8 cellular contexts compared by ENCODE assay signal in the genomic region with DNA sequence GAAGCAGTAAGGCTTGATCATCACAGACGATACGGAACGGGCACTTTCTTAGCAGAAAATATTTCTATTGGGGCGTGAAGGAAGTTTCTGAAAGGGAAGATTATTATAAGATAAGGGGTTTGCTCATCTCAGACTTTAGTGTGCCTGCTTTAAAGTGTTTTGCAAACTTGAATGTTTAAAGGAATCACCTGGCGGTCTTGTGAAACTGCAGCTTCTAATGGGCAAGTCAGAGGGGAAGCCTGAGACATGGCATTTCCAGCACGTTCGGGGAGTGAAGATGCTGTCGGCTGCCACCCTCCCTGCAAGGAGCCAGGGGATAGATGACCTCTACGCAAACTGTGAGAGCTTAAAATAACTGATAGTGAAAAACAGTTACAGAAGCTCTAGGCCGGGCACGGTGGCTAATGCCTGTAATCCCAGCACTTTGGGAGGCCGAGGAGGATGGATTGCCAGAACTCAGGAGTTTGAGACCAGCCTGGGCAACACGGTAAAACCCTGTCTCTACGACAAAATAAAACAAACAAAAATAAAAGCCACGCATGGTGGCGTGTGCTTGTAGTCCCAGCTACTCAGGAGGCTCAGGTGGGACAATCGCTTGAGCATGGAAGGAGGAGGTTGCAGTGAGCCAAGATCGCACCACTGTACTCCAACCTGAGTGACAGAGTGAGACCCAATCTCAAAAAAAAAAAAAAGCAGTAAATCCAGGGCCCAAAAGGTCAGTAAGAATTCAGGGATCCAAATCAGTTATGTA.
A peak's percentile ranks its signal among the peaks of the same experiment; 100 is the strongest.
DNase-seq lines count a peak whose midpoint lies in the region; TF ChIP-seq lines count a peak whose summit lies in the region.

No MANE protein-coding gene starts in this region.

- H3K4me3 ChIP-seq in foreskin fibroblast (ENCODE audit: low read depth in 1 of 2, low read length in 2 of 2) = peak overlapping the region; percentile 53 to 59
- peak overlapping the region; percentile 51 for H3K4me3 ChIP-seq in skeletal muscle cell (ENCODE audit: low read depth, low read length)

- TF ChIP-seq CTCF in VCaP (conservative IDR thresholded peaks at IDR 0.05) (no peak), foreskin fibroblast (IDR thresholded peaks at IDR 0.05; ENCODE audit: low read depth, low read length) (no peak)

- H3K27ac ChIP-seq in VCaP = peak overlapping the region; percentile 97

- DNase-seq in DMS 273 (lab: John Stamatoyannopoulos, UW; ENCODE audit: unreplicated experiment) = peak; percentile 32
- no peak for DNase-seq in DMS 273 treated with DMSO at 0.1 percent for 48 hours (lab: John Stamatoyannopoulos, UW)
- no peak for DNase-seq in foreskin fibroblast
- no peak for DNase-seq in skeletal muscle cell (ENCODE audit: low read depth)
- DNase-seq in KG1 (lab: John Stamatoyannopoulos, UW) = no peak
- no peak for DNase-seq in NOMO-1 treated with DMSO at 0.1 percent for 48 hours (lab: John Stamatoyannopoulos, UW; ENCODE audit: unreplicated experiment)
- no peak for DNase-seq in NCI-H2107 treated with DMSO at 0.1 percent for 48 hours (lab: John Stamatoyannopoulos, UW; ENCODE audit: unreplicated experiment)
